ENCODE assay signal across 10 cellular contexts in genomic region chr4:105624530-105624929, GRCh38.
A peak's percentile ranks its signal among the peaks of the same experiment; 100 is the strongest.
DNase-seq lines count a peak whose midpoint lies in the region; FAIRE-seq and TF ChIP-seq lines count a peak whose summit lies in the region.
"Had no signal": no experiment of that assay in that cellular context is flagged by ENCODE, and none has a peak within 500 bp of the region (broad histone marks: within the 10 kb centered on the region; RNA-seq: fewer than 3 reads in every experiment).

No MANE protein-coding gene starts in this region.

- no peaks in the 10 kb centered on the region for H3K9me3 ChIP-seq in vagina

- H3K27me3 ChIP-seq in mesendoderm (ENCODE audit: insufficient read depth, low read length, poor library complexity) (no peaks in the 10 kb centered on the region), vagina (no peaks in the 10 kb centered on the region)

- H3K36me3 ChIP-seq in mesendoderm (ENCODE audit: control insufficient read depth, insufficient read depth, low read length) = no peaks in the 10 kb centered on the region
- no peaks in the 10 kb centered on the region for H3K36me3 ChIP-seq in vagina

- FAIRE-seq in GM12892 (lab: Jason Lieb, UNC) (peak; percentile 58), D721Med (lab: Jason Lieb, UNC) (no peak)

- no peak overlapping the region for H3K4me3 ChIP-seq in mesendoderm (ENCODE audit: low read length)
- H3K4me3 ChIP-seq in vagina = no peak overlapping the region

- H4K8ac ChIP-seq in mesendoderm (ENCODE audit: low read depth, low read length) = no peak overlapping the region

- no peak overlapping the region for H2BK15ac ChIP-seq in mesendoderm (replicated peaks; ENCODE audit: low read depth)

- no peak for TF ChIP-seq POLR2A in GM12892 (IDR thresholded peaks at IDR 0.05; ENCODE audit: low read depth, low read length)
- TF ChIP-seq POLR2A in vagina (IDR thresholded peaks at IDR 0.05) = no peak

- no peak overlapping the region for H3K4me2 ChIP-seq in mesendoderm (ENCODE audit: low read length)

- H2BK5ac ChIP-seq in mesendoderm (ENCODE audit: low read length) = no peak overlapping the region

- no peak overlapping the region for H3K9ac ChIP-seq in mesendoderm (ENCODE audit: low read length)

- DNase-seq in GM12892 (ENCODE audit: insufficient read length) (no peak), HCEC 1CT (peak; percentile 63), RPMI7951 (ENCODE audit: low read depth) (peak; percentile 73), kidney tubule cell (ENCODE audit: low spot score) (peak; percentile 63), mesendoderm (no peak), vagina (ENCODE audit: extremely low spot score in 2 of 2) (no peak), NCI-H1105 (lab: John Stamatoyannopoulos, UW) (no peak), D721Med (ENCODE audit: insufficient read length, low spot score) (no peak)
- DNase-seq: activated T-cell treated with anti-CD3 and anti-CD28 coated beads, Interleukin-2, amount 50 U/mL, for 24 hours; NCI-H1436 treated with DMSO at 0.1 percent for 48 hours had no signal

- no peak overlapping the region for H3K4ac ChIP-seq in mesendoderm (ENCODE audit: low read depth, low read length)

- H3K79me1 ChIP-seq in mesendoderm (ENCODE audit: low read length) = no peaks in the 10 kb centered on the region

- intact Hi-C loops in vagina (cut with DNase I) = no loop called here

- no peak overlapping the region for H3K56ac ChIP-seq in mesendoderm (ENCODE audit: low read length)

- no peaks in the 10 kb centered on the region for H3K4me1 ChIP-seq in mesendoderm (ENCODE audit: control insufficient read depth, low read depth, low read length)
- no peaks in the 10 kb centered on the region for H3K4me1 ChIP-seq in vagina

- no peak overlapping the region for H2BK120ac ChIP-seq in mesendoderm (ENCODE audit: low read depth, low read length)

- no peak overlapping the region for H3K18ac ChIP-seq in mesendoderm (ENCODE audit: low read length)

- no peaks in the 10 kb centered on the region for H3K79me2 ChIP-seq in mesendoderm (ENCODE audit: control insufficient read depth, insufficient read depth, low read length)

- no peak overlapping the region for H3K23ac ChIP-seq in mesendoderm (ENCODE audit: low read length)

- TF ChIP-seq CTCF in vagina (IDR thresholded peaks at IDR 0.05) (no peak), D721Med (IDR thresholded peaks at IDR 0.05; ENCODE audit: insufficient read depth, missing control alignments) (no peak)

- H3K27ac ChIP-seq in mesendoderm (ENCODE audit: low read depth, low read length) = no peak overlapping the region
- H3K27ac ChIP-seq in vagina = no peak overlapping the region

- no peak overlapping the region for H4K5ac ChIP-seq in mesendoderm (ENCODE audit: low read length)

- WGBS in mesendoderm (ENCODE audit: extremely low coverage, insufficient coverage, low lambda C conversion rate) = no CpG with 5 or more reads among the region's 4 CpGs

- no peak overlapping the region for H2AK5ac ChIP-seq in mesendoderm (ENCODE audit: low read length)

Comparison
In these comparisons a context has a peak if more than half of its experiments do, and no peak if none do; other contexts are left out.
1. DNase-seq: peak in HCEC 1CT (single experiment), RPMI7951 (single experiment) and kidney tubule cell (single experiment); none in GM12892 (single experiment), mesendoderm (single experiment), vagina (0 of 2), NCI-H1105 (single experiment) and D721Med (single experiment).